In the genomic region with DNA sequence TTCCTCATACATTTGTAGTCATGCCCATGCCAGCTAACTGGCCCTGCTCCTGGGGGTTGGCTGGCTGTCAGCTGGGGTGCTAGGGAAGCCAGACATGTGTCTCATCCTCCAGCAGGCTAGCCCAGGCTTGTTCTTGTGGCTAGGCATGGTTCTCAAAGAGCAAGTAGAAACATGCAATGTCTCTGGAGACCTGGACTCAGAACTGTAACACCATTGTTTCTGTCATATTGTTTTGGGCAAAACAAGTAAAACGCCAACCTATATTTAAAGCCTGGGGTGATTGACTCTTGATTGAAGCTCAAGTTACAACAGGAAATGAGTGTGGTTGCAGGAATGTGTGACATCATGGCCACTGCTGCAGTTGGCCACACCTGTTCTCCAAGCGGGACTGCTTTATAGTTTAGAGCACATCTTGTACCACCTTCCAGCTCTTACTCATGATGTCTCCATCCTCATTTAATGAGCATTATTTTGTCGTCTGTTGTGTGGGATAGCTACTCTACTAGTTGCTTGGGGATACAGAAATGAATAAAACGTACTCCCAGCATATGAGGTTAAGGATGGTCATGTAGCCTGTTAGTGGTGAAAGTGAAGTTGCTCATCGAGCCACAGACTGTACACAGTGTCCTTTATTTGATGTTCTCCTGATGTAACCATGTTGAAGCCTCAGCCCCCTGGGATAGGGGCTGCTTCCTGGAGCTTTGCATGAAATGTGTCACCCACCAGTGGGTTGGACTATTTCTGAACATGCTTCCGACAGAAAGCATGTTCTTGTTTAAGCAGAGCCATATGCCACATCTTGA, we compare ENCODE assay signal across 10 cellular contexts.
DNase-seq lines count a peak whose midpoint lies in the region; ATAC-seq and TF ChIP-seq lines count a peak whose summit lies in the region.
"Had no signal": no experiment of that assay in that cellular context is flagged by ENCODE, and none has a peak within 500 bp of the region (broad histone marks: within the 10 kb centered on the region; RNA-seq: fewer than 3 reads in every experiment).

No MANE protein-coding gene starts in this region.

- WGBS in H9 (ENCODE audit: extremely low coverage, insufficient read length, low lambda C conversion rate), result no CpG with 5 or more reads among the region's 6 CpGs

- H3K79me1 ChIP-seq in H9 (ENCODE audit: insufficient read depth, low read depth, low read length, poor library complexity, severe bottlenecking), result no peaks in the 10 kb centered on the region

- peak overlapping the region; percentile 92 for H2BK5ac ChIP-seq in H9 (ENCODE audit: insufficient read length, low read length)

- H2AK5ac ChIP-seq in H9 (ENCODE audit: insufficient read length, low read length), result no peak overlapping the region

- peaks cover 4 to 10% of the 10 kb centered on the region in 2 experiments for H3K4me1 Mint-ChIP-seq in H9
- H3K4me1 Mint-ChIP-seq in activated CD4-positive, alpha-beta memory T cell treated with anti-CD3 and anti-CD28 coated beads, Interleukin-2, amount 10 ng/mL, durations not matched to agents 7 days and 5 days, result no peaks in the 10 kb centered on the region
- no peaks in the 10 kb centered on the region for H3K4me1 Mint-ChIP-seq in effector memory CD8-positive, alpha-beta T cell (ENCODE audit: low read depth in 2 of 2)
- no peaks in the 10 kb centered on the region for H3K4me1 Mint-ChIP-seq in activated T-helper 2 cell treated with anti-CD3 and anti-CD28 coated beads, Interferon-gamma antibody, Interleukin-2, Interleukin-4, amounts not matched to agents 10 μg/mL and 5 μg/mL and 100 μg/mL, durations not matched to agents 14 hours and 24 hours and 36 hours (ENCODE audit: low read depth)
- H3K4me1 Mint-ChIP-seq: neural crest cell had no signal

- no peak overlapping the region for H3K9ac ChIP-seq in H9 (ENCODE audit: extremely low read depth, insufficient read length, low read length)

- H4K20me1 ChIP-seq in H9 (ENCODE audit: control insufficient read depth, insufficient read depth, insufficient read length), result no peaks in the 10 kb centered on the region

- H3K4me3 ChIP-seq in GM12875 (ENCODE audit: low read depth, low read length) (peak overlapping the region; percentile 10), foreskin fibroblast (ENCODE audit: low read depth in 1 of 2, low read length in 2 of 2) (no peak overlapping the region)

- H4K8ac ChIP-seq in H9 (replicated peaks; ENCODE audit: insufficient read length, low read depth, low read length), result no peak overlapping the region

- peak overlapping the region; percentile 54 for H3K18ac ChIP-seq in H9 (ENCODE audit: insufficient read length, low read depth, low read length)

- H3K4me1 ChIP-seq in H9 (ENCODE audit: insufficient read depth, low read length), result peaks cover 2% of the 10 kb centered on the region; the same call in 1 of the 2 replicates

- H4K5ac ChIP-seq in H9 (ENCODE audit: insufficient read length, low read depth, low read length), result no peak overlapping the region

- intact Hi-C loops in activated T-helper 2 cell treated with anti-CD3 and anti-CD28 coated beads, Interferon-gamma antibody, Interleukin-2, Interleukin-4, amounts not matched to agents 10 μg/mL and 5 μg/mL and 100 μg/mL, durations not matched to agents 14 hours and 24 hours and 36 hours (cut with micrococcal nuclease), result no loop called here

- no peaks in the 10 kb centered on the region for H3K79me2 ChIP-seq in H9 (ENCODE audit: insufficient read depth, low read length)

- H3K23ac ChIP-seq in H9 (ENCODE audit: insufficient read length, low read depth, low read length), result no peak overlapping the region

- H3T11ph ChIP-seq in H9 (ENCODE audit: low read length), result no peak overlapping the region

- H3K9me3 ChIP-seq in H9 (ENCODE audit: control insufficient read depth, low read depth, low read length), result no peaks in the 10 kb centered on the region

- TF ChIP-seq CTCF in GM12875 (IDR thresholded peaks at IDR 0.05; ENCODE audit: borderline replicate concordance, insufficient read depth, low read depth, low read length) (no peak), H9 (conservative IDR thresholded peaks at IDR 0.05) (no peak), foreskin fibroblast (IDR thresholded peaks at IDR 0.05; ENCODE audit: low read depth, low read length) (no peak)

- no peak overlapping the region for H4K91ac ChIP-seq in H9 (ENCODE audit: insufficient read length, low read depth, low read length)

- no peak overlapping the region for H2BK120ac ChIP-seq in H9 (ENCODE audit: low read depth, low read length, poor library complexity, severe bottlenecking)

- H3K4ac ChIP-seq in H9 (ENCODE audit: low read depth, low read length), result no peak overlapping the region

- H2AFZ ChIP-seq in H9 (ENCODE audit: low read length), result no peak overlapping the region

- H3K36me3 Mint-ChIP-seq in H9 (ENCODE audit: insufficient read depth in 1 of 3, low read depth in 3 of 3), result peaks cover 0 to 2% (median 0%) of the 10 kb centered on the region in 3 experiments; a peak in 2 of 7 replicates
- no peaks in the 10 kb centered on the region for H3K36me3 Mint-ChIP-seq in activated CD4-positive, alpha-beta memory T cell treated with anti-CD3 and anti-CD28 coated beads, Interleukin-2, amount 10 ng/mL, durations not matched to agents 7 days and 5 days (ENCODE audit: low read depth)
- H3K36me3 Mint-ChIP-seq in effector memory CD8-positive, alpha-beta T cell (ENCODE audit: insufficient read depth), result no peaks in the 10 kb centered on the region
- H3K36me3 Mint-ChIP-seq in activated T-helper 2 cell treated with anti-CD3 and anti-CD28 coated beads, Interferon-gamma antibody, Interleukin-2, Interleukin-4, amounts not matched to agents 10 μg/mL and 5 μg/mL and 100 μg/mL, durations not matched to agents 14 hours and 24 hours and 36 hours (ENCODE audit: low read depth), result no peaks in the 10 kb centered on the region
- H3K36me3 Mint-ChIP-seq: activated naive CD4-positive, alpha-beta T cell treated with anti-CD3 and anti-CD28 coated beads, Interleukin-2, amount 50 U/mL, for 72 hours had no signal

- H3K27ac ChIP-seq in H9 (ENCODE audit: insufficient read length, low read depth, low read length), result no peak overlapping the region

- no peak overlapping the region for H3K4me2 ChIP-seq in H9 (ENCODE audit: insufficient read depth, insufficient read length, low read length)

- POLR2A ChIA-PET in activated CD4-positive, alpha-beta memory T cell treated with anti-CD3 and anti-CD28 coated beads, Interleukin-2, amount 10 ng/mL, durations not matched to agents 7 days and 5 days (lab: Charles Lee), result no interaction called here

- H2BK15ac ChIP-seq in H9 (ENCODE audit: low read depth, low read length), result no peak overlapping the region

- no peaks in the 10 kb centered on the region for H3K23me2 ChIP-seq in H9 (ENCODE audit: insufficient read length, low read depth, low read length, poor library complexity, severe bottlenecking)

- H2BK20ac ChIP-seq in H9 (ENCODE audit: low read depth, low read length, poor library complexity, severe bottlenecking), result no peak overlapping the region

- H3K27me3 Mint-ChIP-seq in H9 (ENCODE audit: low read depth), result no peaks in the 10 kb centered on the region
- no peaks in the 10 kb centered on the region for H3K27me3 Mint-ChIP-seq in activated CD4-positive, alpha-beta memory T cell treated with anti-CD3 and anti-CD28 coated beads, Interleukin-2, amount 10 ng/mL, durations not matched to agents 7 days and 5 days
- H3K27me3 Mint-ChIP-seq in effector memory CD8-positive, alpha-beta T cell, result no peaks in the 10 kb centered on the region
- no peaks in the 10 kb centered on the region for H3K27me3 Mint-ChIP-seq in activated T-helper 2 cell treated with anti-CD3 and anti-CD28 coated beads, Interferon-gamma antibody, Interleukin-2, Interleukin-4, amounts not matched to agents 10 μg/mL and 5 μg/mL and 100 μg/mL, durations not matched to agents 14 hours and 24 hours and 36 hours (ENCODE audit: low read depth)

- H3K56ac ChIP-seq in H9 (ENCODE audit: insufficient read length, low read depth, low read length), result no peak overlapping the region

- no peak overlapping the region for H3K4me3 Mint-ChIP-seq in H9
- no peak overlapping the region for H3K4me3 Mint-ChIP-seq in activated CD4-positive, alpha-beta memory T cell treated with anti-CD3 and anti-CD28 coated beads, Interleukin-2, amount 10 ng/mL, durations not matched to agents 7 days and 5 days
- no peak overlapping the region for H3K4me3 Mint-ChIP-seq in effector memory CD8-positive, alpha-beta T cell
- no peak overlapping the region for H3K4me3 Mint-ChIP-seq in activated T-helper 2 cell treated with anti-CD3 and anti-CD28 coated beads, Interferon-gamma antibody, Interleukin-2, Interleukin-4, amounts not matched to agents 10 μg/mL and 5 μg/mL and 100 μg/mL, durations not matched to agents 14 hours and 24 hours and 36 hours (ENCODE audit: low read depth)
- H3K4me3 Mint-ChIP-seq: neural crest cell had no signal

- H3K27me3 ChIP-seq in H9 (ENCODE audit: insufficient read depth, low read length), result no peaks in the 10 kb centered on the region

- DNase-seq in H9 (peak; percentile 72), KBM-7 (peak; percentile 3), foreskin fibroblast (peak; percentile 15 to 56)
- DNase-seq in activated CD4-positive, alpha-beta memory T cell treated with anti-CD3 and anti-CD28 coated beads, Interleukin-2, amount 10 ng/mL, durations not matched to agents 7 days and 5 days, result no peak
- no peak for DNase-seq in effector memory CD8-positive, alpha-beta T cell
- DNase-seq in activated T-helper 2 cell treated with anti-CD3 and anti-CD28 coated beads, Interferon-gamma antibody, Interleukin-2, Interleukin-4, amounts not matched to agents 10 μg/mL and 5 μg/mL and 100 μg/mL, durations not matched to agents 14 hours and 24 hours and 36 hours (ENCODE audit: low spot score), result no peak
- no peak for DNase-seq in stimulated activated CD4-positive, alpha-beta T cell treated with anti-CD3 and anti-CD28 coated beads, Interleukin-4, amount 100 ng/mL, for 1 hour

- peak overlapping the region in 1 of 3 experiments; percentile 91; a peak in 2 of 7 replicates for H3K27ac Mint-ChIP-seq in H9
- H3K27ac Mint-ChIP-seq in activated CD4-positive, alpha-beta memory T cell treated with anti-CD3 and anti-CD28 coated beads, Interleukin-2, amount 10 ng/mL, durations not matched to agents 7 days and 5 days, result no peak overlapping the region
- no peak overlapping the region for H3K27ac Mint-ChIP-seq in effector memory CD8-positive, alpha-beta T cell
- no peak overlapping the region for H3K27ac Mint-ChIP-seq in activated T-helper 2 cell treated with anti-CD3 and anti-CD28 coated beads, Interferon-gamma antibody, Interleukin-2, Interleukin-4, amounts not matched to agents 10 μg/mL and 5 μg/mL and 100 μg/mL, durations not matched to agents 14 hours and 24 hours and 36 hours
- H3K27ac Mint-ChIP-seq: activated naive CD4-positive, alpha-beta T cell treated with anti-CD3 and anti-CD28 coated beads, Interleukin-2, amount 50 U/mL, for 72 hours had no signal

- no peak for ATAC-seq in effector memory CD8-positive, alpha-beta T cell (replicated peaks)

- in situ Hi-C loops in KBM-7 (cut with MboI; ENCODE audit: low pct_unique_long_range_greater_than_20kb, low sequenced_read_pairs), result no loop called here

- H3K9me3 Mint-ChIP-seq in H9, result no peaks in the 10 kb centered on the region
- H3K9me3 Mint-ChIP-seq in activated CD4-positive, alpha-beta memory T cell treated with anti-CD3 and anti-CD28 coated beads, Interleukin-2, amount 10 ng/mL, durations not matched to agents 7 days and 5 days, result no peaks in the 10 kb centered on the region
- H3K9me3 Mint-ChIP-seq in effector memory CD8-positive, alpha-beta T cell, result peaks cover 0 to 12% of the 10 kb centered on the region in 2 donors
- no peaks in the 10 kb centered on the region for H3K9me3 Mint-ChIP-seq in activated T-helper 2 cell treated with anti-CD3 and anti-CD28 coated beads, Interferon-gamma antibody, Interleukin-2, Interleukin-4, amounts not matched to agents 10 μg/mL and 5 μg/mL and 100 μg/mL, durations not matched to agents 14 hours and 24 hours and 36 hours
- H3K9me3 Mint-ChIP-seq: activated naive CD4-positive, alpha-beta T cell treated with anti-CD3 and anti-CD28 coated beads, Interleukin-2, amount 50 U/mL, for 72 hours; neural crest cell had no signal

- CTCF ChIA-PET in activated CD4-positive, alpha-beta memory T cell treated with anti-CD3 and anti-CD28 coated beads, Interleukin-2, amount 10 ng/mL, durations not matched to agents 7 days and 5 days (lab: Charles Lee), result no interaction called here

- no peak overlapping the region; the same call in 1 of the 2 replicates for H3K14ac ChIP-seq in H9 (ENCODE audit: insufficient read depth, low read length)

- H2BK12ac ChIP-seq in H9 (ENCODE audit: insufficient read length, low read depth, low read length), result peak overlapping the region; percentile 17

Comparison
In these comparisons a context has a peak if more than half of its experiments do, and no peak if none do; other contexts are left out.
1. DNase-seq: peak in H9 (single experiment), KBM-7 (single experiment) and foreskin fibroblast (2 of 2); none in activated CD4-positive, alpha-beta memory T cell treated with anti-CD3 and anti-CD28 coated beads, Interleukin-2, amount 10 ng/mL, durations not matched to agents 7 days and 5 days (single experiment), effector memory CD8-positive, alpha-beta T cell (0 of 3), activated T-helper 2 cell treated with anti-CD3 and anti-CD28 coated beads, Interferon-gamma antibody, Interleukin-2, Interleukin-4, amounts not matched to agents 10 μg/mL and 5 μg/mL and 100 μg/mL, durations not matched to agents 14 hours and 24 hours and 36 hours (single experiment) and stimulated activated CD4-positive, alpha-beta T cell treated with anti-CD3 and anti-CD28 coated beads, Interleukin-4, amount 100 ng/mL, for 1 hour (single experiment).